Comparison of ENCODE assay signal across 8 cellular contexts in genomic region chr12:105705765-105706164, GRCh38.
DNase-seq lines count a peak whose midpoint lies in the region; ATAC-seq and TF ChIP-seq lines count a peak whose summit lies in the region.

No MANE protein-coding gene starts in this region.

- no peak overlapping the region for H3K27ac Mint-ChIP-seq in activated naive CD4-positive, alpha-beta T cell treated with anti-CD3 and anti-CD28 coated beads for 36 hours
- no peak overlapping the region for H3K27ac Mint-ChIP-seq in CD8-positive, alpha-beta T cell

- WGBS in stomach, 5 donors: 26 to 34% (median 27%) methylated on average over 7 of the region's 7 CpGs

- H3K4me3 ChIP-seq in astrocyte of the cerebellum (ENCODE audit: low read depth, low read length): no peak overlapping the region
- no peak overlapping the region for H3K4me3 ChIP-seq in stomach
- H3K4me3 ChIP-seq in CD8-positive, alpha-beta T cell (ENCODE audit: low read depth, low read length): no peak overlapping the region

- no peaks in the 10 kb centered on the region for H3K9me3 Mint-ChIP-seq in activated naive CD4-positive, alpha-beta T cell treated with anti-CD3 and anti-CD28 coated beads for 36 hours
- no peaks in the 10 kb centered on the region for H3K9me3 Mint-ChIP-seq in CD8-positive, alpha-beta T cell

- TF ChIP-seq CTCF in astrocyte of the cerebellum (IDR thresholded peaks at IDR 0.05; ENCODE audit: low read depth, low read length, missing control alignments): peak; percentile 87
- TF ChIP-seq CTCF in stomach (IDR thresholded peaks at IDR 0.05): peak in 5 of 7 experiments; percentile 15 to 59 (median 44)
- TF ChIP-seq CTCF in CD8-positive, alpha-beta T cell (IDR thresholded peaks at IDR 0.05): no peak

- no peak overlapping the region for H3K4me3 Mint-ChIP-seq in activated naive CD4-positive, alpha-beta T cell treated with anti-CD3 and anti-CD28 coated beads for 36 hours
- H3K4me3 Mint-ChIP-seq in CD8-positive, alpha-beta T cell: no peak overlapping the region

- H3K4me1 Mint-ChIP-seq in activated naive CD4-positive, alpha-beta T cell treated with anti-CD3 and anti-CD28 coated beads for 36 hours (ENCODE audit: low read depth): no peaks in the 10 kb centered on the region
- H3K4me1 Mint-ChIP-seq in CD8-positive, alpha-beta T cell (ENCODE audit: low read depth): no peaks in the 10 kb centered on the region

- no peak for TF ChIP-seq POLR2A in stomach (IDR thresholded peaks at IDR 0.05)

- CTCF ChIA-PET in activated naive CD4-positive, alpha-beta T cell treated with anti-CD3 and anti-CD28 coated beads for 36 hours (lab: Charles Lee): interaction anchor here (0.7 kb wide), 1 partner anchor 353 kb away, joined by 3 read pairs; no protein-coding TSS in a partner anchor
- CTCF ChIA-PET in CD8-positive, alpha-beta T cell (lab: Charles Lee): interaction anchor here (0.6 kb wide), 1 partner anchor 256 kb away, joined by 3 read pairs; no protein-coding TSS in a partner anchor

- H3K27me3 Mint-ChIP-seq in activated naive CD4-positive, alpha-beta T cell treated with anti-CD3 and anti-CD28 coated beads for 36 hours (ENCODE audit: low read depth): peaks cover 4% of the 10 kb centered on the region
- H3K27me3 Mint-ChIP-seq in CD8-positive, alpha-beta T cell (ENCODE audit: low read depth): peaks cover 3% of the 10 kb centered on the region

- POLR2A ChIA-PET in CD8-positive, alpha-beta T cell (lab: Charles Lee): no interaction called here

- H3K9me3 ChIP-seq in stomach: no peaks in the 10 kb centered on the region
- no peaks in the 10 kb centered on the region for H3K9me3 ChIP-seq in CD8-positive, alpha-beta T cell (ENCODE audit: low read length)

- peak; percentile 24 for DNase-seq in activated naive CD4-positive, alpha-beta T cell treated with anti-CD3 and anti-CD28 coated beads for 36 hours
- DNase-seq in activated naive CD4-positive, alpha-beta T cell treated with anti-CD3 and anti-CD28 coated beads, Interleukin-2, amount 50 U/mL, for 16 hours: no peak
- DNase-seq in NCI-H2107 (lab: John Stamatoyannopoulos, UW): peak; percentile 25
- DNase-seq in astrocyte of the cerebellum (ENCODE audit: low read depth): peak; percentile 59
- DNase-seq in hypothalamus (lab: John Stamatoyannopoulos, UW): peak in 31 of 51 donors; percentile 1 to 69 (median 20)
- peak; percentile 41 for DNase-seq in stomach
- no peak for DNase-seq in ureter (ENCODE audit: low spot score)
- DNase-seq in CD8-positive, alpha-beta T cell: no peak

- in situ Hi-C loops in astrocyte of the cerebellum (cut with HindIII; ENCODE audit: low sequenced_read_pairs): no loop called here

- no peak for TF ChIP-seq EP300 in stomach (IDR thresholded peaks at IDR 0.05)

- intact Hi-C loops in activated naive CD4-positive, alpha-beta T cell treated with anti-CD3 and anti-CD28 coated beads for 36 hours (cut with micrococcal nuclease): loop anchor here (1.0 to 5.0 kb wide), 2 partner anchors 431 to 517 kb away; no protein-coding TSS in a partner anchor
- intact Hi-C loops in stomach (cut with DNase I; ENCODE audit: low total_unique reads): no loop called here
- intact Hi-C loops in CD8-positive, alpha-beta T cell (cut with DNase I, micrococcal nuclease): no loop called here

- no peaks in the 10 kb centered on the region for H3K36me3 Mint-ChIP-seq in activated naive CD4-positive, alpha-beta T cell treated with anti-CD3 and anti-CD28 coated beads for 36 hours (ENCODE audit: low read depth)
- H3K36me3 Mint-ChIP-seq in CD8-positive, alpha-beta T cell: no peaks in the 10 kb centered on the region

- no peak overlapping the region for H3K27ac ChIP-seq in stomach
- no peak overlapping the region for H3K27ac ChIP-seq in CD8-positive, alpha-beta T cell (ENCODE audit: low read depth, low read length)

- no peaks in the 10 kb centered on the region for H3K36me3 ChIP-seq in stomach
- no peaks in the 10 kb centered on the region for H3K36me3 ChIP-seq in CD8-positive, alpha-beta T cell (ENCODE audit: insufficient read depth, low read length)

- no peak for ATAC-seq in CD8-positive, alpha-beta T cell

- peaks cover 0 to 5% (median 0%) of the 10 kb centered on the region in 3 donors for H3K27me3 ChIP-seq in stomach
- H3K27me3 ChIP-seq in CD8-positive, alpha-beta T cell (ENCODE audit: insufficient read depth, low read length): no peaks in the 10 kb centered on the region

- peaks cover 0 to 4% (median 2%) of the 10 kb centered on the region in 4 donors for H3K4me1 ChIP-seq in stomach
- H3K4me1 ChIP-seq in CD8-positive, alpha-beta T cell (ENCODE audit: insufficient read depth, low read length): no peaks in the 10 kb centered on the region

Comparison
In these comparisons a context has a peak if more than half of its experiments do, and no peak if none do; other contexts are left out.
1. DNase-seq: peak in activated naive CD4-positive, alpha-beta T cell treated with anti-CD3 and anti-CD28 coated beads for 36 hours (single experiment), NCI-H2107 (single experiment), astrocyte of the cerebellum (single experiment), hypothalamus (31 of 51) and stomach (single experiment); none in activated naive CD4-positive, alpha-beta T cell treated with anti-CD3 and anti-CD28 coated beads, Interleukin-2, amount 50 U/mL, for 16 hours (single experiment), ureter (single experiment) and CD8-positive, alpha-beta T cell (0 of 7).